24 cellular contexts compared by ENCODE assay signal in the genomic region with DNA sequence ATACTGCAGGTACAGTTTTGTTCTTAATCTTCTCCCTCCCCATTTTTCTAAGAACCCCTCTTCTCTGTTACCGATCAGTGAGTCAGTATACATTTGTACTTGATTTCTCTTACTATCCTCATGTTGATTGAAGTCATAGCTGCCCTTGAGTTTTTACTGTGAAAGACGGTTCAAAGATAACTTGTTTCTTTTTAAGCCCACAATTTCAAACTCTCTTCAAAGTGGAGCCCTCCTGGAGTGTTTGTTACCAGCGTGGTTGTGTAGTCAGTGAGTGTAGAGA. TPM values are rescaled to one million over a fixed set of nuclear protein-coding genes. Genes with fewer than 3 reads are reported as not detected.
DNase-seq lines count a peak whose midpoint lies in the region; ATAC-seq, FAIRE-seq and TF ChIP-seq lines count a peak whose summit lies in the region.
"Had no signal": no experiment of that assay in that cellular context is flagged by ENCODE, and none has a peak within 500 bp of the region (broad histone marks: within the 10 kb centered on the region; RNA-seq: fewer than 3 reads in every experiment).

No MANE protein-coding gene starts in this region.

- H3K4me3 ChIP-seq in left ventricle myocardium inferior (no peak overlapping the region), heart right ventricle (no peak overlapping the region), endothelial cell of umbilical vein (replicated peaks in 1 of 3; ENCODE audit: insufficient read depth in 1 of 3, low read depth in 1 of 3, low read length in 3 of 3) (no peak overlapping the region)
- H3K4me3 ChIP-seq: ascending aorta, esophagus muscularis mucosa, gastroesophageal sphincter, GM23248, MG63, tibial artery had no signal

- H3K27ac ChIP-seq in left ventricle myocardium inferior (replicated peaks) (peak overlapping the region; percentile 30), heart right ventricle (peak overlapping the region in 3 of 10 donors; percentile 9 to 31 (median 20)), endothelial cell of umbilical vein (ENCODE audit: insufficient read depth, low read depth, low read length) (no peak overlapping the region)
- H3K27ac ChIP-seq: GM23248, tibial artery had no signal

- H3K9me3 ChIP-seq in left ventricle myocardium inferior (replicated peaks) (no peaks in the 10 kb centered on the region), heart right ventricle (no peaks in the 10 kb centered on the region), endothelial cell of umbilical vein (replicated peaks; ENCODE audit: control insufficient read depth, insufficient read depth, low read length) (no peaks in the 10 kb centered on the region)
- H3K9me3 ChIP-seq: ascending aorta, esophagus muscularis mucosa, gastroesophageal sphincter, MG63, tibial artery had no signal

- POLR2A ChIA-PET in activated CD8-positive, alpha-beta T cell treated with anti-CD3 and anti-CD28 coated beads, Interleukin-2, amount 10 ng/mL, durations not matched to agents 7 days and 5 days (lab: Charles Lee): interaction anchor here (1.1 kb wide), 1 partner anchor 550 kb away, joined by 3 read pairs; no protein-coding TSS in a partner anchor
- POLR2A ChIA-PET in endothelial cell of umbilical vein (lab: Charles Lee): no interaction called here

- no peak overlapping the region for H3K4me2 ChIP-seq in endothelial cell of umbilical vein (ENCODE audit: insufficient read depth, low read length)

- peak; percentile 50 for FAIRE-seq in endothelial cell of umbilical vein (lab: Jason Lieb, UNC)
- FAIRE-seq: TTC549 had no signal

- WGBS in heart right ventricle, 2 donors: 72 to 73% methylated on average over 3 of the region's 3 CpGs

- peak overlapping the region; percentile 51 for H3K4me3 Mint-ChIP-seq in activated CD8-positive, alpha-beta T cell treated with anti-CD3 and anti-CD28 coated beads, Interleukin-2, amount 10 ng/mL, durations not matched to agents 7 days and 5 days
- no peak overlapping the region for H3K4me3 Mint-ChIP-seq in HFFc6
- H3K4me3 Mint-ChIP-seq: nephron; stimulated activated memory B cell treated with anti-CD40 and anti-IgM and Interleukin-4, amounts not matched to agents 10 μg/mL and 1 μg/mL and 100 μg/mL, for 72 hours had no signal

- H3K4me1 ChIP-seq in left ventricle myocardium inferior (peaks cover 26% of the 10 kb centered on the region), heart right ventricle (peaks cover 0 to 24% (median 9%) of the 10 kb centered on the region in 9 donors), endothelial cell of umbilical vein (ENCODE audit: control insufficient read depth, extremely low read depth, insufficient read depth, low read length) (no peaks in the 10 kb centered on the region)
- H3K4me1 ChIP-seq: ascending aorta had no signal

- CTCF ChIA-PET in activated CD8-positive, alpha-beta T cell treated with anti-CD3 and anti-CD28 coated beads, Interleukin-2, amount 10 ng/mL, durations not matched to agents 7 days and 5 days (lab: Charles Lee): interaction anchor here (1.0 to 1.4 kb wide), 2 partner anchors 15 to 85 kb away, joined by 3 to 4 read pairs; no protein-coding TSS in a partner anchor
- CTCF ChIA-PET in endothelial cell of umbilical vein (lab: Charles Lee): no interaction called here

- no peaks in the 10 kb centered on the region for H4K20me1 ChIP-seq in endothelial cell of umbilical vein (replicated peaks; ENCODE audit: control insufficient read depth, extremely low read depth, insufficient read depth, low read length)

- no peaks in the 10 kb centered on the region for H3K27me3 Mint-ChIP-seq in activated CD8-positive, alpha-beta T cell treated with anti-CD3 and anti-CD28 coated beads, Interleukin-2, amount 10 ng/mL, durations not matched to agents 7 days and 5 days (ENCODE audit: low read depth)
- H3K27me3 Mint-ChIP-seq in HFFc6 (ENCODE audit: insufficient read depth): no peaks in the 10 kb centered on the region; the same call in 1 of the 2 replicates
- H3K27me3 Mint-ChIP-seq: stimulated activated memory B cell treated with anti-CD40 and anti-IgM and Interleukin-4, amounts not matched to agents 10 μg/mL and 1 μg/mL and 100 μg/mL, for 72 hours had no signal

- H3K36me3 Mint-ChIP-seq in activated CD8-positive, alpha-beta T cell treated with anti-CD3 and anti-CD28 coated beads, Interleukin-2, amount 10 ng/mL, durations not matched to agents 7 days and 5 days (ENCODE audit: low read depth): peaks cover 53% of the 10 kb centered on the region
- H3K36me3 Mint-ChIP-seq in HFFc6 (ENCODE audit: low read depth): peaks cover 5% of the 10 kb centered on the region; the same call in 1 of the 2 replicates

- ATAC-seq in heart right ventricle: no peak
- ATAC-seq in activated CD8-positive, alpha-beta T cell treated with anti-CD3 and anti-CD28 coated beads, Interleukin-2, amount 10 ng/mL, durations not matched to agents 7 days and 5 days: no peak
- ATAC-seq in sciatic nerve: no peak
- ATAC-seq: gastroesophageal sphincter; Right ventricle myocardium inferior; stimulated activated memory B cell treated with anti-CD40 and anti-IgM and Interleukin-4, amounts not matched to agents 10 μg/mL and 1 μg/mL and 100 μg/mL, for 72 hours had no signal

- dilution Hi-C loops in endothelial cell of umbilical vein (cut with MboI; ENCODE audit: extremely low pct_ligation_motif_present, low sequenced_read_pairs): no loop called here

- intact Hi-C loops in left ventricle myocardium inferior (cut with micrococcal nuclease) (no loop called here), heart right ventricle (cut with DNase I) (loop anchor here in 2 of 10 donors (10.0 kb wide), 1 partner anchor 83 kb away; no protein-coding TSS in a partner anchor), endothelial cell of umbilical vein (cut with micrococcal nuclease) (loop anchor here (5.0 kb wide), 1 partner anchor 560 kb away; no protein-coding TSS in a partner anchor), sciatic nerve (cut with DNase I) (no loop called here)

- H3K36me3 ChIP-seq in left ventricle myocardium inferior: no peaks in the 10 kb centered on the region
- H3K36me3 ChIP-seq in heart right ventricle: no peaks in the 10 kb centered on the region
- no peaks in the 10 kb centered on the region for H3K36me3 ChIP-seq in endothelial cell of umbilical vein (ENCODE audit: control insufficient read depth in 2 of 2, extremely low read depth in 1 of 2, insufficient read depth in 2 of 2, low read length in 2 of 2)
- H3K36me3 ChIP-seq: ascending aorta, esophagus muscularis mucosa, gastroesophageal sphincter, MG63 had no signal

- H3K9me3 Mint-ChIP-seq in activated CD8-positive, alpha-beta T cell treated with anti-CD3 and anti-CD28 coated beads, Interleukin-2, amount 10 ng/mL, durations not matched to agents 7 days and 5 days (ENCODE audit: insufficient read depth): no peaks in the 10 kb centered on the region
- H3K9me3 Mint-ChIP-seq in HFFc6: no peaks in the 10 kb centered on the region
- H3K9me3 Mint-ChIP-seq: stimulated activated memory B cell treated with anti-CD40 and anti-IgM and Interleukin-4, amounts not matched to agents 10 μg/mL and 1 μg/mL and 100 μg/mL, for 72 hours had no signal

- no peak overlapping the region for H3K9ac ChIP-seq in endothelial cell of umbilical vein (replicated peaks; ENCODE audit: extremely low read depth, insufficient read depth, low read length)
- H3K9ac ChIP-seq: GM23248 had no signal

- no peak for TF ChIP-seq CTCF in left ventricle myocardium inferior (IDR thresholded peaks at IDR 0.05; ENCODE audit: borderline replicate concordance)
- TF ChIP-seq CTCF in heart right ventricle (IDR thresholded peaks at IDR 0.05): no peak
- TF ChIP-seq CTCF in endothelial cell of umbilical vein (IDR thresholded peaks at IDR 0.05; ENCODE audit: extremely low read depth in 1 of 2, insufficient read depth in 1 of 2, low read depth in 1 of 2, low read length in 2 of 2): no peak
- no peak for TF ChIP-seq CTCF in HFFc6 (IDR thresholded peaks at IDR 0.05)

- no peak overlapping the region for H2AFZ ChIP-seq in endothelial cell of umbilical vein (ENCODE audit: low read depth, low read length)
- H2AFZ ChIP-seq: GM23248 had no signal

- no peak for DNase-seq in left ventricle myocardium inferior
- no peak for DNase-seq in heart right ventricle
- no peak for DNase-seq in activated CD8-positive, alpha-beta T cell treated with anti-CD3 and anti-CD28 coated beads, Interleukin-2, amount 10 ng/mL, durations not matched to agents 7 days and 5 days
- no peak for DNase-seq in endothelial cell of umbilical vein (ENCODE audit: low read depth, low spot score)
- DNase-seq in HFFc6: no peak
- DNase-seq in sciatic nerve (ENCODE audit: low spot score): no peak
- DNase-seq in DMS153 (lab: John Stamatoyannopoulos, UW): no peak
- DNase-seq: activated effector memory CD4-positive, alpha-beta T cell treated with Interleukin-2 at 50 U/mL for 16 hours; GM23248; kidney glomerular epithelial cell; mesenchymal stem cell; MG63; NCI-H1436; NCI-H2171 treated with DMSO at 0.1 percent for 48 hours; NCI-H748 treated with DMSO at 0.1 percent for 48 hours; tibial artery had no signal

- H3K27me3 ChIP-seq in left ventricle myocardium inferior (ENCODE audit: low read depth) (no peaks in the 10 kb centered on the region), heart right ventricle (peaks cover 0 to 4% (median 0%) of the 10 kb centered on the region in 7 donors), endothelial cell of umbilical vein (ENCODE audit: control insufficient read depth in 2 of 2, insufficient read depth in 2 of 2, low read length in 2 of 2) (no peaks in the 10 kb centered on the region)
- H3K27me3 ChIP-seq: ascending aorta, esophagus muscularis mucosa, gastroesophageal sphincter, MG63, tibial artery had no signal

- H3K9me1 ChIP-seq in endothelial cell of umbilical vein (replicated peaks; ENCODE audit: control insufficient read depth, extremely low read depth, insufficient read depth, low read length): no peaks in the 10 kb centered on the region

- TF ChIP-seq POLR2A in endothelial cell of umbilical vein (IDR thresholded peaks at IDR 0.05; ENCODE audit: low read depth, low read length): no peak

- H3K27ac Mint-ChIP-seq in activated CD8-positive, alpha-beta T cell treated with anti-CD3 and anti-CD28 coated beads, Interleukin-2, amount 10 ng/mL, durations not matched to agents 7 days and 5 days: peak overlapping the region; percentile 91
- H3K27ac Mint-ChIP-seq in HFFc6: no peak overlapping the region
- H3K27ac Mint-ChIP-seq: nephron; stimulated activated memory B cell treated with anti-CD40 and anti-IgM and Interleukin-4, amounts not matched to agents 10 μg/mL and 1 μg/mL and 100 μg/mL, for 72 hours had no signal

- peaks cover 1% of the 10 kb centered on the region for H3K79me2 ChIP-seq in endothelial cell of umbilical vein (ENCODE audit: control insufficient read depth, insufficient read depth, low read length)

- BruUV-seq in endothelial cell of umbilical vein (replicated peaks; lab: Mats Ljungman, UMichigan): no TSS peak

- H3K4me1 Mint-ChIP-seq in activated CD8-positive, alpha-beta T cell treated with anti-CD3 and anti-CD28 coated beads, Interleukin-2, amount 10 ng/mL, durations not matched to agents 7 days and 5 days (ENCODE audit: low read depth): peaks cover 79% of the 10 kb centered on the region
- H3K4me1 Mint-ChIP-seq in HFFc6 (ENCODE audit: low read depth): peaks cover 6% of the 10 kb centered on the region

RNA-seq across cellular contexts. Expression of a gene that starts 7.9 kb away (rescaled TPM):
- total RNA-seq in left ventricle myocardium inferior: 25.3 TPM
- 10 to 100 TPM; 16.1 to 26.0 (median 19.8) TPM for total RNA-seq in heart right ventricle
- 10 to 100 TPM; 10.8 to 23.1 TPM for polyA plus RNA-seq in heart right ventricle
- 1 to 10 TPM; 8.0 to 8.5 TPM for total RNA-seq in activated CD8-positive, alpha-beta T cell treated with anti-CD3 and anti-CD28 coated beads, Interleukin-2, amount 10 ng/mL, durations not matched to agents 7 days and 5 days
- total RNA-seq in endothelial cell of umbilical vein: 2.1 and 2.5 TPM in 2 replicates
- polyA plus RNA-seq in endothelial cell of umbilical vein: 1.5 and 1.6 TPM in 2 replicates
- 1.6 and 1.8 TPM in 2 replicates for polyA plus RNA-seq in endothelial cell of umbilical vein (2011; cell fraction: cytosol; rRNA removed)
- 2.2 and 3.0 TPM in 2 replicates for polyA plus RNA-seq in endothelial cell of umbilical vein (2011; cell fraction: nucleus; rRNA removed)
- polyA plus RNA-seq in endothelial cell of umbilical vein (2012): 1.1 and 1.7 TPM in 2 replicates
- 0.70 and 1.6 TPM in 2 replicates for polyA minus RNA-seq in endothelial cell of umbilical vein
- polyA minus RNA-seq in endothelial cell of umbilical vein (2011; cell fraction: cytosol; rRNA and poly(A)+ RNA removed): 0.92 TPM
- 1.4 and 1.6 TPM in 2 replicates for polyA minus RNA-seq in endothelial cell of umbilical vein (2011; cell fraction: nucleus; rRNA and poly(A)+ RNA removed)
- total RNA-seq in HFFc6 (2021; fragmentation: NEBNext Ultra II Directional; extraction: Animal tissue kit (Norgen Biotek cat#: 25700)): 1 to 10 TPM; 2.4 to 4.5 (median 4.1) TPM
- 9.9 TPM for total RNA-seq in sciatic nerve

RNA-seq across cellular contexts. Expression of a gene that starts 12.9 kb away (rescaled TPM):
- not detected for total RNA-seq in left ventricle myocardium inferior
- 1 to 10 TPM in 1 of 10 donors, not detected in 9; 1.2 TPM for total RNA-seq in heart right ventricle
- under 1 TPM in 1 of 2 donors, not detected in 1; 0.04 TPM for polyA plus RNA-seq in heart right ventricle
- 10 to 100 TPM; 14.6 to 15.4 TPM for total RNA-seq in activated CD8-positive, alpha-beta T cell treated with anti-CD3 and anti-CD28 coated beads, Interleukin-2, amount 10 ng/mL, durations not matched to agents 7 days and 5 days
- total RNA-seq in endothelial cell of umbilical vein: not detected in 2 replicates
- 0.06 and 0.08 TPM in 2 replicates for polyA plus RNA-seq in endothelial cell of umbilical vein
- polyA plus RNA-seq in endothelial cell of umbilical vein (2011; cell fraction: cytosol; rRNA removed): 0.03 and 0.08 TPM in 2 replicates
- polyA plus RNA-seq in endothelial cell of umbilical vein (2011; cell fraction: nucleus; rRNA removed): not detected in 2 replicates
- polyA plus RNA-seq in endothelial cell of umbilical vein (2012): 0.14 and 0.19 TPM in 2 replicates
- not detected in 2 replicates for polyA minus RNA-seq in endothelial cell of umbilical vein
- polyA minus RNA-seq in endothelial cell of umbilical vein (2011; cell fraction: cytosol; rRNA and poly(A)+ RNA removed): not detected
- polyA minus RNA-seq in endothelial cell of umbilical vein (2011; cell fraction: nucleus; rRNA and poly(A)+ RNA removed): not detected in 2 replicates
- under 1 TPM in 3 of 6 experiments, not detected in 3; 0.09 to 0.16 (median 0.14) TPM for total RNA-seq in HFFc6 (2021; fragmentation: NEBNext Ultra II Directional; extraction: Animal tissue kit (Norgen Biotek cat#: 25700))
- 0.13 TPM for total RNA-seq in sciatic nerve
- total RNA-seq: ascending aorta, esophagus muscularis mucosa, GM23248, Right ventricle myocardium inferior had no signal

RNA-seq across cellular contexts. Expression of a gene that starts 26.0 kb away (rescaled TPM):
- total RNA-seq in left ventricle myocardium inferior (not detected), heart right ventricle (not detected), endothelial cell of umbilical vein (not detected in 2 replicates), sciatic nerve (not detected)
- polyA plus RNA-seq in heart right ventricle (not detected), endothelial cell of umbilical vein (not detected in 2 replicates)
- total RNA-seq in activated CD8-positive, alpha-beta T cell treated with anti-CD3 and anti-CD28 coated beads, Interleukin-2, amount 10 ng/mL, durations not matched to agents 7 days and 5 days: not detected
- not detected in 2 replicates for polyA plus RNA-seq in endothelial cell of umbilical vein (2011; cell fraction: cytosol; rRNA removed)
- not detected in 2 replicates for polyA plus RNA-seq in endothelial cell of umbilical vein (2011; cell fraction: nucleus; rRNA removed)
- not detected in 2 replicates for polyA plus RNA-seq in endothelial cell of umbilical vein (2012)
- 0.93 TPM in 1 of 2 replicates, not detected in the other for polyA minus RNA-seq in endothelial cell of umbilical vein
- polyA minus RNA-seq in endothelial cell of umbilical vein (2011; cell fraction: cytosol; rRNA and poly(A)+ RNA removed): not detected
- polyA minus RNA-seq in endothelial cell of umbilical vein (2011; cell fraction: nucleus; rRNA and poly(A)+ RNA removed): not detected in 2 replicates
- total RNA-seq in HFFc6 (2021; fragmentation: NEBNext Ultra II Directional; extraction: Animal tissue kit (Norgen Biotek cat#: 25700)): not detected
- total RNA-seq: ascending aorta, gastroesophageal sphincter, GM23248, posterior vena cava, Right ventricle myocardium inferior had no signal
- polyA plus RNA-seq: GM23248 had no signal

RNA-seq across cellular contexts. Expression of a gene that starts 42.2 kb away (rescaled TPM):
- 10.6 TPM for total RNA-seq in left ventricle myocardium inferior
- total RNA-seq in heart right ventricle: 10 to 100 TPM in 9 of 10 donors, 1 to 10 TPM in 1; 9.5 to 12.6 (median 11.0) TPM
- polyA plus RNA-seq in heart right ventricle: 10 to 100 TPM in 1 of 2 donors, 1 to 10 TPM in 1; 6.4 to 14.4 TPM
- total RNA-seq in activated CD8-positive, alpha-beta T cell treated with anti-CD3 and anti-CD28 coated beads, Interleukin-2, amount 10 ng/mL, durations not matched to agents 7 days and 5 days: 10 to 100 TPM; 27.3 to 32.2 TPM
- 13.2 and 14.8 TPM in 2 replicates for total RNA-seq in endothelial cell of umbilical vein
- polyA plus RNA-seq in endothelial cell of umbilical vein: 19.2 and 21.5 TPM in 2 replicates
- polyA plus RNA-seq in endothelial cell of umbilical vein (2011; cell fraction: cytosol; rRNA removed): 10.2 and 12.1 TPM in 2 replicates
- polyA plus RNA-seq in endothelial cell of umbilical vein (2011; cell fraction: nucleus; rRNA removed): 15.0 and 17.3 TPM in 2 replicates
- polyA plus RNA-seq in endothelial cell of umbilical vein (2012): 11.7 and 14.1 TPM in 2 replicates
- 11.2 and 16.8 TPM in 2 replicates for polyA minus RNA-seq in endothelial cell of umbilical vein
- 15.4 TPM for polyA minus RNA-seq in endothelial cell of umbilical vein (2011; cell fraction: cytosol; rRNA and poly(A)+ RNA removed)
- 3.1 and 5.8 TPM in 2 replicates for polyA minus RNA-seq in endothelial cell of umbilical vein (2011; cell fraction: nucleus; rRNA and poly(A)+ RNA removed)
- total RNA-seq in HFFc6 (2021; fragmentation: NEBNext Ultra II Directional; extraction: Animal tissue kit (Norgen Biotek cat#: 25700)): 10 to 100 TPM; 12.9 to 16.3 (median 15.1) TPM
- 12.3 TPM for total RNA-seq in sciatic nerve

RNA-seq across cellular contexts. Expression of a gene that starts 44.3 kb away (rescaled TPM):
- total RNA-seq in left ventricle myocardium inferior (0.08 TPM), heart right ventricle (under 1 TPM in 6 of 10 donors, not detected in 4; 0.05 to 0.42 (median 0.15) TPM), endothelial cell of umbilical vein (not detected in 2 replicates), sciatic nerve (0.22 TPM)
- polyA plus RNA-seq in heart right ventricle (under 1 TPM; 0.03 to 0.07 TPM), endothelial cell of umbilical vein (not detected in 2 replicates)
- total RNA-seq in activated CD8-positive, alpha-beta T cell treated with anti-CD3 and anti-CD28 coated beads, Interleukin-2, amount 10 ng/mL, durations not matched to agents 7 days and 5 days: under 1 TPM; 0.11 to 0.18 TPM
- not detected in 2 replicates for polyA plus RNA-seq in endothelial cell of umbilical vein (2011; cell fraction: cytosol; rRNA removed)
- polyA plus RNA-seq in endothelial cell of umbilical vein (2011; cell fraction: nucleus; rRNA removed): not detected in 2 replicates
- polyA plus RNA-seq in endothelial cell of umbilical vein (2012): not detected in 2 replicates
- not detected in 2 replicates for polyA minus RNA-seq in endothelial cell of umbilical vein
- polyA minus RNA-seq in endothelial cell of umbilical vein (2011; cell fraction: cytosol; rRNA and poly(A)+ RNA removed): not detected
- not detected in 2 replicates for polyA minus RNA-seq in endothelial cell of umbilical vein (2011; cell fraction: nucleus; rRNA and poly(A)+ RNA removed)
- not detected for total RNA-seq in HFFc6 (2021; fragmentation: NEBNext Ultra II Directional; extraction: Animal tissue kit (Norgen Biotek cat#: 25700))
- total RNA-seq: ascending aorta, GM23248, Right ventricle myocardium inferior had no signal
- polyA plus RNA-seq: GM23248 had no signal

Comparison
In these comparisons a context has a peak if more than half of its experiments do, and no peak if none do; other contexts are left out.
1. RNA of a gene that starts 12.9 kb away (total RNA-seq): 14.6 to 15.4 TPM in activated CD8-positive, alpha-beta T cell treated with anti-CD3 and anti-CD28 coated beads, Interleukin-2, amount 10 ng/mL, durations not matched to agents 7 days and 5 days; 0.13 TPM in sciatic nerve (single experiment), 0.09 to 0.16 TPM in HFFc6, not detected in endothelial cell of umbilical vein, 1.2 TPM in heart right ventricle and not detected in left ventricle myocardium inferior (single experiment); every median in the first group is over 4 times any median in the second.